In genomic region chrX:132791725-132792124, GRCh38 we compare ENCODE assay signal across 27 cellular contexts.
"Had no signal": no experiment of that assay in that cellular context is flagged by ENCODE, and none has a peak within 500 bp of the region (broad histone marks: within the 10 kb centered on the region; RNA-seq: fewer than 3 reads in every experiment).

No MANE protein-coding gene starts in this region.

- H3K27me3 ChIP-seq: ascending aorta, cardiac muscle cell had no signal

- DNase-seq: activated B cell treated with CpG ODN at 0.5 μM for 24 hours; activated CD4-positive, alpha-beta memory T cell treated with anti-CD3 and anti-CD28 coated beads, Interleukin-2, amount 10 ng/mL, durations not matched to agents 7 days and 5 days; activated CD4-positive, alpha-beta T cell treated with anti-CD3 and anti-CD28 coated beads for 4 hours; activated CD4-positive, alpha-beta T cell treated with anti-CD3 and anti-CD28 coated beads, Interleukin-2, amount 10 ng/mL, durations not matched to agents 7 days and 5 days; activated CD4-positive, alpha-beta T cell treated with anti-CD3 and anti-CD28 coated beads, Interleukin-2, amount 50 U/mL, for 48 hours; activated CD4-positive, CD25-positive, alpha-beta regulatory T cell treated with anti-CD3 and anti-CD28 coated beads, Interleukin-2, amount 50 U/mL, for 72 hours; activated CD8-positive, alpha-beta memory T cell treated with anti-CD3 and anti-CD28 coated beads for 24 hours; activated CD8-positive, alpha-beta memory T cell treated with anti-CD3 and anti-CD28 coated beads, Interleukin-2, amount 10 ng/mL, durations not matched to agents 7 days and 5 days; activated CD8-positive, alpha-beta memory T cell treated with anti-CD3 and anti-CD28 coated beads, Interleukin-2, amount 50 U/mL, for 48 hours; activated CD8-positive, alpha-beta T cell treated with anti-CD3 and anti-CD28 coated beads, Interleukin-2, amount 10 ng/mL, durations not matched to agents 7 days and 5 days; activated effector memory CD4-positive, alpha-beta T cell treated with Interleukin-2 at 50 U/mL for 16 hours; activated gamma-delta T cell; activated naive CD4-positive, alpha-beta T cell treated with anti-CD3 and anti-CD28 coated beads, Interleukin-2, amount 10 ng/mL, durations not matched to agents 7 days and 5 days; activated naive CD4-positive, alpha-beta T cell treated with Interleukin-2 at 50 U/mL for 16 hours; activated naive CD8-positive, alpha-beta T cell treated with anti-CD3 and anti-CD28 coated beads, Interleukin-2, amount 10 ng/mL, durations not matched to agents 7 days and 5 days; activated naive CD8-positive, alpha-beta T cell treated with anti-CD3 and anti-CD28 coated beads, Interleukin-2, amount 50 U/mL, for 24 hours; activated T-cell treated with anti-CD3 and anti-CD28 coated beads, Interleukin-2, amount 50 U/mL, for 24 hours; activated T-cell treated with anti-CD3 and anti-CD28 coated beads, Interleukin-2, amount 50 U/mL, for 48 hours; amygdala; anterior cingulate cortex; caudate nucleus; cerebellar nuclear complex; T-helper 2 cell; T-helper 9 cell had no signal

- H3K9me3 ChIP-seq: ascending aorta had no signal

- ATAC-seq: activated CD8-positive, alpha-beta memory T cell treated with anti-CD3 and anti-CD28 coated beads, Interleukin-2, amount 10 ng/mL, durations not matched to agents 7 days and 5 days; activated CD8-positive, alpha-beta T cell treated with anti-CD3 and anti-CD28 coated beads, Interleukin-2, amount 10 ng/mL, durations not matched to agents 7 days and 5 days; activated naive CD8-positive, alpha-beta T cell treated with anti-CD3 and anti-CD28 coated beads, Interleukin-2, amount 50 U/mL, for 24 hours had no signal

- H3K4me1 ChIP-seq: ascending aorta had no signal

- H3K4me3 ChIP-seq: ascending aorta, cardiac muscle cell had no signal

- H3K36me3 ChIP-seq: ascending aorta, cardiac muscle cell had no signal

- H3K27ac ChIP-seq: ascending aorta, cardiac muscle cell, VCaP had no signal
